ENCODE assay signal across 30 cellular contexts in the genomic region with DNA sequence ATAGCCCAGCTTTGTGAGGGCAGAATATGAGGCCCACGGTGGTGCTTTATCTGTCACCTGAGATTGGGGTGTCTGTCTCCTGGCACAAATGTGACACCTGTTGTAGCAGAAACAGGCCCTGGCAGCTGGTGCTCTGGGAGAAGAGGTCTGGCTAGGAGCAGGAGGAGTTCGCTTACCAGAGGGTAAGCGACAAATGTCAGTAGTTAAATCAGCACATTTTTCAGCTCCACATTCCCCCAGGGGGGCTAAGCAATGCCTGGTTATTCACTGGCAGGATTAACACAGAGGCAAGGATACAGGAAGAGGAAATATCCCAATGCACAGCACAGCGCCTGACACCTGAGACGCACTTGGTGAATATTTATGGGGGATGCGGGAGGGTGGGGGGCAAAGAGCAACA.
DNase-seq lines count a peak whose midpoint lies in the region; FAIRE-seq and TF ChIP-seq lines count a peak whose summit lies in the region.
"Had no signal": no experiment of that assay in that cellular context is flagged by ENCODE, and none has a peak within 500 bp of the region (broad histone marks: within the 10 kb centered on the region; RNA-seq: fewer than 3 reads in every experiment).

No MANE protein-coding gene starts in this region.

- H3K36me3 Mint-ChIP-seq in HFFc6 (ENCODE audit: low read depth) = peaks cover 9% of the 10 kb centered on the region; the same call in 1 of the 2 replicates

- peak overlapping the region; percentile 66; the same call in 1 of the 2 replicates for H3K27ac Mint-ChIP-seq in HFFc6
- H3K27ac Mint-ChIP-seq: immature natural killer cell, WTC11 had no signal

- no peak overlapping the region for H2AK5ac ChIP-seq in mesendoderm (ENCODE audit: low read length)

- FAIRE-seq in kidney (lab: Jason Lieb, UNC) = no peak
- FAIRE-seq: frontal cortex had no signal

- H2BK120ac ChIP-seq in mesendoderm (ENCODE audit: low read depth, low read length) = no peak overlapping the region

- no peak overlapping the region for H2AFZ ChIP-seq in Karpas-422 (ENCODE audit: low read length)
- H2AFZ ChIP-seq: PC-9 had no signal

- peaks cover 14% of the 10 kb centered on the region for H3K27me3 Mint-ChIP-seq in HFFc6 (ENCODE audit: insufficient read depth)

- intact Hi-C loops in kidney (cut with DNase I) = no loop called here

- no peaks in the 10 kb centered on the region; the same call in 1 of the 2 replicates for H3K9me3 Mint-ChIP-seq in HFFc6

- DNase-seq in HFFc6 = no peak
- DNase-seq in SJCRH30 = peak; percentile 74 to 81
- peak; percentile 21 for DNase-seq in kidney
- no peak for DNase-seq in suprapubic skin (ENCODE audit: low spot score in 2 of 2)
- DNase-seq in ecto neural progenitor cell (ENCODE audit: low spot score) = no peak
- DNase-seq in Karpas-422 = no peak
- no peak for DNase-seq in mesendoderm
- DNase-seq: activated CD4-positive, alpha-beta T cell treated with anti-CD3 and anti-CD28 coated beads, Interleukin-2, amount 50 U/mL, for 1 hour; activated naive CD4-positive, alpha-beta T cell; activated T-cell treated with anti-CD3 and anti-CD28 coated beads, Interleukin-2, amount 50 U/mL, for 48 hours; Caco-2; DMS79 treated with DMSO at 0.1 percent for 48 hours; effector CD4-positive, alpha-beta T cell; erythroblast; GF-D8; hippocampal formation; immature natural killer cell; naive thymus-derived CD8-positive, alpha-beta T cell; NCI-H2029 treated with DMSO at 0.1 percent for 48 hours; occipital lobe; SHP77; stimulated activated CD4-positive, alpha-beta T cell treated with anti-CD3 and anti-CD28 coated beads, Interleukin-2, amount 100 ng/mL, for 24 hours; T1000; trophoblast cell had no signal

- no peak overlapping the region for H4K8ac ChIP-seq in mesendoderm (ENCODE audit: low read depth, low read length)

- H2BK15ac ChIP-seq in mesendoderm (replicated peaks; ENCODE audit: low read depth) = no peak overlapping the region

- H3K36me3 ChIP-seq in SJCRH30 = no peaks in the 10 kb centered on the region
- H3K36me3 ChIP-seq in kidney (ENCODE audit: control insufficient read depth in 1 of 2, insufficient read depth in 2 of 2, low read length in 2 of 2) = no peaks in the 10 kb centered on the region
- H3K36me3 ChIP-seq in suprapubic skin = no peaks in the 10 kb centered on the region
- no peaks in the 10 kb centered on the region; the same call in 1 of the 2 replicates for H3K36me3 ChIP-seq in Karpas-422 (ENCODE audit: insufficient read depth, low read length)
- H3K36me3 ChIP-seq in mesendoderm (ENCODE audit: control insufficient read depth, insufficient read depth, low read length) = no peaks in the 10 kb centered on the region
- H3K36me3 ChIP-seq: HAP-1 had no signal

- no peak overlapping the region for H3K23ac ChIP-seq in mesendoderm (ENCODE audit: low read length)

- no peaks in the 10 kb centered on the region for H3K79me1 ChIP-seq in mesendoderm (ENCODE audit: low read length)

- H3K9me2 ChIP-seq in Karpas-422 (replicated peaks; ENCODE audit: insufficient read depth, low read length) = no peaks in the 10 kb centered on the region

- no peak overlapping the region for H3K4ac ChIP-seq in mesendoderm (ENCODE audit: low read depth, low read length)

- H3K9me3 ChIP-seq in SJCRH30 (replicated peaks) (peaks cover 7% of the 10 kb centered on the region; the same call in 1 of the 2 replicates), kidney (ENCODE audit: control insufficient read depth in 1 of 2, low read length in 2 of 2) (peaks cover 0 to 9% of the 10 kb centered on the region in 2 donors), suprapubic skin (no peaks in the 10 kb centered on the region), Karpas-422 (ENCODE audit: low read length) (peaks cover 10% of the 10 kb centered on the region)

- no peaks in the 10 kb centered on the region for H3K79me2 ChIP-seq in Karpas-422 (ENCODE audit: low read length)
- H3K79me2 ChIP-seq in mesendoderm (ENCODE audit: control insufficient read depth, insufficient read depth, low read length) = no peaks in the 10 kb centered on the region

- H4K5ac ChIP-seq in mesendoderm (ENCODE audit: low read length) = no peak overlapping the region

- H3K4me2 ChIP-seq in Karpas-422 (ENCODE audit: low read depth, low read length, poor library complexity, severe bottlenecking) = no peak overlapping the region
- H3K4me2 ChIP-seq in mesendoderm (ENCODE audit: low read length) = no peak overlapping the region
- H3K4me2 ChIP-seq: BLaER1 treated with 17β-estradiol and CSF1 and Interleukin-3, amounts not matched to agents 10 nM and 100 nM; PC-9 had no signal

- 77% methylated on average over 6 of the region's 6 CpGs for WGBS in suprapubic skin
- no CpG with 5 or more reads among the region's 6 CpGs for WGBS in mesendoderm (ENCODE audit: extremely low coverage, insufficient coverage, low lambda C conversion rate)

- TF ChIP-seq CTCF in HFFc6 (IDR thresholded peaks at IDR 0.05) (no peak), kidney (IDR thresholded peaks at IDR 0.05; ENCODE audit: borderline replicate concordance, extremely low read depth, insufficient read depth) (no peak), suprapubic skin (IDR thresholded peaks at IDR 0.05) (no peak)

- H3K18ac ChIP-seq in mesendoderm (ENCODE audit: low read length) = no peak overlapping the region

- H4K20me1 ChIP-seq in Karpas-422 (ENCODE audit: insufficient read depth, low read depth, low read length) = no peaks in the 10 kb centered on the region
- H4K20me1 ChIP-seq: BLaER1 treated with 17β-estradiol and CSF1 and Interleukin-3, amounts not matched to agents 10 nM and 100 nM had no signal

- H3K4me3 ChIP-seq in SJCRH30 (no peak overlapping the region), kidney (ENCODE audit: low read length in 2 of 2) (no peak overlapping the region), suprapubic skin (no peak overlapping the region), Karpas-422 (ENCODE audit: low read length) (no peak overlapping the region), mesendoderm (ENCODE audit: low read length) (no peak overlapping the region)
- H3K4me3 ChIP-seq: BLaER1 treated with 17β-estradiol and CSF1 and Interleukin-3, amounts not matched to agents 10 nM and 100 nM; HAP-1; PC-9 had no signal

- H3K4me1 ChIP-seq in SJCRH30 = peaks cover 17% of the 10 kb centered on the region
- no peaks in the 10 kb centered on the region for H3K4me1 ChIP-seq in kidney (ENCODE audit: control insufficient read depth in 1 of 2, insufficient read depth in 1 of 2, low read depth in 1 of 2, low read length in 2 of 2)
- peaks cover 15% of the 10 kb centered on the region for H3K4me1 ChIP-seq in suprapubic skin
- no peaks in the 10 kb centered on the region for H3K4me1 ChIP-seq in Karpas-422 (ENCODE audit: low read length)
- H3K4me1 ChIP-seq in mesendoderm (ENCODE audit: control insufficient read depth, low read depth, low read length) = no peaks in the 10 kb centered on the region
- H3K4me1 ChIP-seq: HAP-1 had no signal

- no peak for TF ChIP-seq EP300 in suprapubic skin (IDR thresholded peaks at IDR 0.05)

- H3K4me1 Mint-ChIP-seq in HFFc6 (ENCODE audit: low read depth) = peaks cover 39% of the 10 kb centered on the region
- H3K4me1 Mint-ChIP-seq: immature natural killer cell, WTC11 had no signal

- H3K56ac ChIP-seq in mesendoderm (ENCODE audit: low read length) = no peak overlapping the region

- no peak overlapping the region for H2BK5ac ChIP-seq in mesendoderm (ENCODE audit: low read length)

- H3K27me3 ChIP-seq in SJCRH30 = no peaks in the 10 kb centered on the region
- H3K27me3 ChIP-seq in suprapubic skin = no peaks in the 10 kb centered on the region
- H3K27me3 ChIP-seq in Karpas-422 (ENCODE audit: low read length) = no peaks in the 10 kb centered on the region; the same call in 1 of the 2 replicates
- no peaks in the 10 kb centered on the region for H3K27me3 ChIP-seq in mesendoderm (ENCODE audit: insufficient read depth, low read length, poor library complexity)
- H3K27me3 ChIP-seq: BLaER1 treated with 17β-estradiol and CSF1 and Interleukin-3, amounts not matched to agents 10 nM and 100 nM had no signal

- 0 out of 2 replicates have a peak overlapping the region, but pooled peaks have one; percentile 8 for H3K4me3 Mint-ChIP-seq in HFFc6
- H3K4me3 Mint-ChIP-seq: brain; immature natural killer cell; naive thymus-derived CD8-positive, alpha-beta T cell; WTC11 had no signal

- H3K9ac ChIP-seq in kidney (ENCODE audit: low read length in 2 of 2) (no peak overlapping the region), Karpas-422 (ENCODE audit: low read length) (no peak overlapping the region), mesendoderm (ENCODE audit: low read length) (no peak overlapping the region)
- H3K9ac ChIP-seq: BLaER1 treated with 17β-estradiol and CSF1 and Interleukin-3, amounts not matched to agents 10 nM and 100 nM had no signal

- H3K27ac ChIP-seq in SJCRH30 (peak overlapping the region; percentile 54), kidney (ENCODE audit: low read depth in 2 of 2, low read length in 2 of 2) (peak overlapping the region in 1 of 2 donors; percentile 21), suprapubic skin (peak overlapping the region; percentile 72), Karpas-422 (ENCODE audit: low read length) (no peak overlapping the region), mesendoderm (ENCODE audit: low read depth, low read length) (no peak overlapping the region)
- H3K27ac ChIP-seq: BLaER1 treated with 17β-estradiol and CSF1 and Interleukin-3, amounts not matched to agents 10 nM and 100 nM; PC-9 had no signal

- TF ChIP-seq POLR2A in suprapubic skin (IDR thresholded peaks at IDR 0.05) = no peak

Comparison
In these comparisons a context has a peak if more than half of its experiments do, and no peak if none do; other contexts are left out.
1. DNase-seq: peak in SJCRH30 (2 of 2) and kidney (single experiment); none in HFFc6 (single experiment), suprapubic skin (0 of 2), ecto neural progenitor cell (single experiment), Karpas-422 (single experiment) and mesendoderm (single experiment).
2. H3K27ac ChIP-seq: peak in SJCRH30 (single experiment) and suprapubic skin (single experiment); none in Karpas-422 (single experiment) and mesendoderm (single experiment).